In the genomic region with DNA sequence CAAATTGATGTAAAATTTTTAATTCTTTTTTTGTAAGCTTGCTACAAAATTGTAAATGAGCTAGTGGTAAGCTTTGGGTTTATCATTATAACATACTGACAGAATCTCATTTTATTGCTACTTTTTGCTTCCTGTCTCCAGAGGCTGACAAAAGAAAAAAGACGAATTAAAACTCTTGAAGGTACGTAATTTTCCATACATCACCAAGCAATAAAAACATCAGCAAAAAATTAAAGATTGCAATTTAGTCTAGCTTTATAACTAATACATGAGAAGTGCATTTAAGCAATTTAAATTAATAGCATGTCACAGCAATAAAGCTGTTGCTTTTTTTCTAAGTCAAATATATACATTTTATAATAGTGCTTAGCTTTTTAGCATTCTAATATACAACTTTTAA, we compare ENCODE assay signal across 20 cellular contexts.
A peak's percentile ranks its signal among the peaks of the same experiment; 100 is the strongest.
DNase-seq lines count a peak whose midpoint lies in the region; ATAC-seq and TF ChIP-seq lines count a peak whose summit lies in the region.
"Had no signal": no experiment of that assay in that cellular context is flagged by ENCODE, and none has a peak within 500 bp of the region (broad histone marks: within the 10 kb centered on the region; RNA-seq: fewer than 3 reads in every experiment).

No MANE protein-coding gene starts in this region.

- ATAC-seq in T-helper 17 cell (no peak), GM21825 (IDR thresholded peaks at IDR 0.05; ENCODE audit: unreplicated experiment) (no peak), HG03039 (IDR thresholded peaks at IDR 0.05; ENCODE audit: unreplicated experiment) (no peak)
- ATAC-seq: A549; CD8-positive, alpha-beta T cell; GM12878 had no signal

- H3K9me3 ChIP-seq in KOPT-K1 (ENCODE audit: insufficient read depth, low read length, poor library complexity, severe bottlenecking), result peaks cover 13% of the 10 kb centered on the region
- H3K9me3 ChIP-seq in T-helper 17 cell (ENCODE audit: control insufficient read depth, low read length, poor library complexity, severe bottlenecking), result no peaks in the 10 kb centered on the region
- H3K9me3 ChIP-seq: A549, Caco-2, HAP-1 had no signal

- TF ChIP-seq CTCF in nephron (IDR thresholded peaks at IDR 0.05; ENCODE audit: unreplicated experiment in 3 of 3), result no peak

- H3K4me1 Mint-ChIP-seq in T-helper 17 cell, result peaks cover 12% of the 10 kb centered on the region
- peaks cover 27 to 44% of the 10 kb centered on the region in 2 donors for H3K4me1 Mint-ChIP-seq in immature natural killer cell
- peaks cover 68% of the 10 kb centered on the region for H3K4me1 Mint-ChIP-seq in nephron
- peaks cover 13% of the 10 kb centered on the region for H3K4me1 Mint-ChIP-seq in activated CD4-positive, alpha-beta T cell treated with anti-CD3 and anti-CD28 coated beads, Interleukin-2, amount 10 ng/mL, durations not matched to agents 24 days and 14 days

- intact Hi-C loops in activated CD4-positive, alpha-beta T cell treated with anti-CD3 and anti-CD28 coated beads, Interleukin-2, amount 10 ng/mL, durations not matched to agents 24 days and 14 days (cut with micrococcal nuclease), result no loop called here

- DNase-seq in T-helper 17 cell, result no peak
- DNase-seq in immature natural killer cell, result no peak
- no peak for DNase-seq in activated CD4-positive, alpha-beta T cell treated with anti-CD3 and anti-CD28 coated beads, Interleukin-2, amount 10 ng/mL, durations not matched to agents 24 days and 14 days
- no peak for DNase-seq in stimulated activated CD4-positive, alpha-beta T cell treated with anti-CD3 and anti-CD28 coated beads, Interleukin-12 subunit alpha, Interleukin-12 subunit beta, amount 100 ng/mL, for 4 hours
- DNase-seq: 8988T; C1 segment of cervical spinal cord; Caco-2; CD8-positive, alpha-beta T cell; DMS79; EL; GDM1; GOT3; HFFc6 had no signal

- peak overlapping the region; percentile 63 for H3K27ac ChIP-seq in KOPT-K1 (ENCODE audit: low read depth, low read length, poor library complexity, severe bottlenecking)
- H3K27ac ChIP-seq: A549 had no signal

- peak overlapping the region; percentile 74 for H3K27ac Mint-ChIP-seq in T-helper 17 cell
- peak overlapping the region in 1 of 6 donors; percentile 81 for H3K27ac Mint-ChIP-seq in immature natural killer cell
- H3K27ac Mint-ChIP-seq in nephron, result peak overlapping the region in 2 of 3 experiments; percentile 27 to 71
- H3K27ac Mint-ChIP-seq in activated CD4-positive, alpha-beta T cell treated with anti-CD3 and anti-CD28 coated beads, Interleukin-2, amount 10 ng/mL, durations not matched to agents 24 days and 14 days, result no peak overlapping the region
- H3K27ac Mint-ChIP-seq: CD8-positive, alpha-beta T cell; HFFc6 had no signal

- peaks cover 14% of the 10 kb centered on the region; the same call in 1 of the 2 replicates for H3K36me3 ChIP-seq in KOPT-K1 (ENCODE audit: insufficient read depth, low read length)
- H3K36me3 ChIP-seq: HAP-1 had no signal

- H3K36me3 Mint-ChIP-seq in T-helper 17 cell (ENCODE audit: low read depth) (no peaks in the 10 kb centered on the region), immature natural killer cell (peaks cover 0 to 11% (median 3%) of the 10 kb centered on the region in 3 donors), nephron (ENCODE audit: low read depth) (no peaks in the 10 kb centered on the region)
- H3K36me3 Mint-ChIP-seq in activated CD4-positive, alpha-beta T cell treated with anti-CD3 and anti-CD28 coated beads, Interleukin-2, amount 10 ng/mL, durations not matched to agents 24 days and 14 days (ENCODE audit: low read depth), result no peaks in the 10 kb centered on the region
- H3K36me3 Mint-ChIP-seq: CD8-positive, alpha-beta T cell had no signal

- H3K27me3 Mint-ChIP-seq in T-helper 17 cell (no peaks in the 10 kb centered on the region), immature natural killer cell (ENCODE audit: low read depth in 3 of 3) (peaks cover 0 to 1% (median 0%) of the 10 kb centered on the region in 3 donors), nephron (ENCODE audit: low read depth) (peaks cover 14% of the 10 kb centered on the region)
- no peaks in the 10 kb centered on the region for H3K27me3 Mint-ChIP-seq in activated CD4-positive, alpha-beta T cell treated with anti-CD3 and anti-CD28 coated beads, Interleukin-2, amount 10 ng/mL, durations not matched to agents 24 days and 14 days

- no peak overlapping the region for H3K4me3 Mint-ChIP-seq in T-helper 17 cell
- H3K4me3 Mint-ChIP-seq in immature natural killer cell, result peak overlapping the region in 3 of 5 donors; percentile 5 to 94 (median 57)
- no peak overlapping the region for H3K4me3 Mint-ChIP-seq in nephron
- H3K4me3 Mint-ChIP-seq in activated CD4-positive, alpha-beta T cell treated with anti-CD3 and anti-CD28 coated beads, Interleukin-2, amount 10 ng/mL, durations not matched to agents 24 days and 14 days, result no peak overlapping the region
- H3K4me3 Mint-ChIP-seq: CD8-positive, alpha-beta T cell; HFFc6 had no signal

- H3K9me3 Mint-ChIP-seq in immature natural killer cell, result peaks cover 0 to 23% (median 3%) of the 10 kb centered on the region in 6 donors
- no peaks in the 10 kb centered on the region for H3K9me3 Mint-ChIP-seq in nephron
- H3K9me3 Mint-ChIP-seq in activated CD4-positive, alpha-beta T cell treated with anti-CD3 and anti-CD28 coated beads, Interleukin-2, amount 10 ng/mL, durations not matched to agents 24 days and 14 days, result peaks cover 13% of the 10 kb centered on the region

Comparison
In these comparisons a context has a peak if more than half of its experiments do, and no peak if none do; other contexts are left out.
1. H3K4me3 Mint-ChIP-seq: peak in immature natural killer cell (3 of 5); none in T-helper 17 cell (single experiment), nephron (0 of 3) and activated CD4-positive, alpha-beta T cell treated with anti-CD3 and anti-CD28 coated beads, Interleukin-2, amount 10 ng/mL, durations not matched to agents 24 days and 14 days (single experiment).